ENCODE assay signal across 8 cellular contexts in the genomic region with DNA sequence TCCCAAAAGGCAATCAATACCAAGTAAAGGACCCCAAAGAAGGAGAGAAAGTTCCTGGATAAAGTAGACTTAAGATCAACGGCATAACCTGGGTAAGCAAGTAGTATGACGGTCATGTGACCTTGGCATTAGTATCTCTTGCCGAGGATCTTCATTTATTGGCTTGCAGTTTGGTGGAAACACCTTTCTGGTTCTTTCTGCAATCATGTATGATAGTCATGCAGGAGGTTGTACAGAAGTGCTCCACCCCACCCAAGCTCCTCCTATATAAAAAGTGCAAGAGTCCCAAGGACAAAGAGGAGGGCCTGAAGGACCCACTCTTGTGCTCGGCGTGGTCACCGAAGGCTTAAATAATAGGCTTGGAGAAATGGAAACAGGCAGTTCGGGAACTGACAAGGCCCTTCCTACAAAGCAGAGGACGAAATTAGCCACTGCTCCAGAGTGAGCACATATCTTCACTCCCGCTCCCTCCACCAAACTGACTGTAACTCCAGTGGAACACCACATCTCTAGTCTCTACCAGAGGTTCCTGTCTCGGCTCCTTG. TPM values are rescaled to one million over a fixed set of nuclear protein-coding genes. Genes with fewer than 3 reads are reported as not detected.
DNase-seq lines count a peak whose midpoint lies in the region; ATAC-seq and TF ChIP-seq lines count a peak whose summit lies in the region.

No MANE protein-coding gene starts in this region.

- intact Hi-C loops in upper lobe of right lung (cut with DNase I), result no loop called here

- peak overlapping the region; percentile 96 for H3K4me3 Mint-ChIP-seq in T-helper 1 cell treated with Interleukin-12 subunit alpha and Interleukin-12 subunit beta and Interleukin-4 antibody, amounts not matched to agents 30 μg/mL and 1 μg/mL, for 36 hours

- no peaks in the 10 kb centered on the region for H3K27me3 Mint-ChIP-seq in T-helper 1 cell treated with Interleukin-12 subunit alpha and Interleukin-12 subunit beta and Interleukin-4 antibody, amounts not matched to agents 30 μg/mL and 1 μg/mL, for 36 hours (ENCODE audit: low read depth)

- ATAC-seq in upper lobe of right lung (no peak), HG03354 (IDR thresholded peaks at IDR 0.05; ENCODE audit: poor library complexity, severe bottlenecking, unreplicated experiment) (no peak)

- H3K36me3 Mint-ChIP-seq in T-helper 1 cell treated with Interleukin-12 subunit alpha and Interleukin-12 subunit beta and Interleukin-4 antibody, amounts not matched to agents 30 μg/mL and 1 μg/mL, for 36 hours (ENCODE audit: low read depth), result peaks cover 13% of the 10 kb centered on the region

- peak overlapping the region; percentile 91 for H3K27ac Mint-ChIP-seq in T-helper 1 cell treated with Interleukin-12 subunit alpha and Interleukin-12 subunit beta and Interleukin-4 antibody, amounts not matched to agents 30 μg/mL and 1 μg/mL, for 36 hours

- H3K4me1 ChIP-seq in BLaER1 treated with 17β-estradiol and CSF1 and Interleukin-3, amounts not matched to agents 10 nM and 100 nM, result peaks cover 51 to 67% (median 61%) of the 10 kb centered on the region in 10 experiments
- peaks cover 32% of the 10 kb centered on the region for H3K4me1 ChIP-seq in effector memory CD4-positive, alpha-beta T cell (ENCODE audit: control insufficient read depth, insufficient read depth, low read length, poor library complexity, severe bottlenecking)
- H3K4me1 ChIP-seq in mucosa of stomach (ENCODE audit: control insufficient read depth, insufficient read depth, low read length), result peaks cover 31% of the 10 kb centered on the region
- peaks cover 38% of the 10 kb centered on the region for H3K4me1 ChIP-seq in upper lobe of right lung

- peak overlapping the region; percentile 69 to 94 (median 90); a peak in 21 of 22 replicates for H3K27ac ChIP-seq in BLaER1 treated with 17β-estradiol and CSF1 and Interleukin-3, amounts not matched to agents 10 nM and 100 nM
- peak overlapping the region; percentile 94 for H3K27ac ChIP-seq in effector memory CD4-positive, alpha-beta T cell (ENCODE audit: insufficient read depth, low read length, poor library complexity, severe bottlenecking)
- peak overlapping the region; percentile 89 for H3K27ac ChIP-seq in upper lobe of right lung

- H4K20me1 ChIP-seq in BLaER1 treated with 17β-estradiol and CSF1 and Interleukin-3, amounts not matched to agents 10 nM and 100 nM, result peaks cover 23 to 57% (median 48%) of the 10 kb centered on the region in 11 experiments; a peak in 21 of 22 replicates

- H3K9ac ChIP-seq in BLaER1 treated with 17β-estradiol and CSF1 and Interleukin-3, amounts not matched to agents 10 nM and 100 nM, result peak overlapping the region; percentile 87 to 96 (median 92)
- peak overlapping the region; percentile 76 for H3K9ac ChIP-seq in mucosa of stomach (ENCODE audit: low read length)

- peak overlapping the region; percentile 87 to 98 (median 94) for H3K4me2 ChIP-seq in BLaER1 treated with 17β-estradiol and CSF1 and Interleukin-3, amounts not matched to agents 10 nM and 100 nM

- no peaks in the 10 kb centered on the region for H3K27me3 ChIP-seq in BLaER1 treated with 17β-estradiol and CSF1 and Interleukin-3, amounts not matched to agents 10 nM and 100 nM
- no peaks in the 10 kb centered on the region for H3K27me3 ChIP-seq in effector memory CD4-positive, alpha-beta T cell (replicated peaks; ENCODE audit: control insufficient read depth, insufficient read depth, low read length, poor library complexity, severe bottlenecking)
- H3K27me3 ChIP-seq in mucosa of stomach (ENCODE audit: control insufficient read depth, insufficient read depth, low read length), result no peaks in the 10 kb centered on the region
- no peaks in the 10 kb centered on the region for H3K27me3 ChIP-seq in upper lobe of right lung

- TF ChIP-seq CTCF in HFF-Myc (IDR thresholded peaks at IDR 0.05; ENCODE audit: low read depth, low read length, missing control alignments), result no peak
- no peak for TF ChIP-seq CTCF in upper lobe of right lung (IDR thresholded peaks at IDR 0.05)

- peaks cover 36% of the 10 kb centered on the region for H3K4me1 Mint-ChIP-seq in T-helper 1 cell treated with Interleukin-12 subunit alpha and Interleukin-12 subunit beta and Interleukin-4 antibody, amounts not matched to agents 30 μg/mL and 1 μg/mL, for 36 hours (ENCODE audit: low read depth)

- H3K36me3 ChIP-seq in BLaER1 treated with 17β-estradiol and CSF1 and Interleukin-3, amounts not matched to agents 10 nM and 100 nM, result peaks cover 18 to 75% (median 53%) of the 10 kb centered on the region in 11 experiments
- H3K36me3 ChIP-seq in effector memory CD4-positive, alpha-beta T cell (ENCODE audit: control insufficient read depth, insufficient read depth, low read length), result no peaks in the 10 kb centered on the region
- H3K36me3 ChIP-seq in mucosa of stomach (ENCODE audit: control insufficient read depth, insufficient read depth, low read length) (no peaks in the 10 kb centered on the region), upper lobe of right lung (peaks cover 24% of the 10 kb centered on the region)

- H3K4me3 ChIP-seq in BLaER1 treated with 17β-estradiol and CSF1 and Interleukin-3, amounts not matched to agents 10 nM and 100 nM, result peak overlapping the region; percentile 73 to 96 (median 86)
- peak overlapping the region; percentile 96 for H3K4me3 ChIP-seq in HFF-Myc (replicated peaks; ENCODE audit: low read depth, low read length)
- H3K4me3 ChIP-seq in effector memory CD4-positive, alpha-beta T cell (ENCODE audit: insufficient read depth, low read depth, low read length, poor library complexity, severe bottlenecking), result peak overlapping the region; percentile 79
- H3K4me3 ChIP-seq in mucosa of stomach (ENCODE audit: low read length), result peak overlapping the region; percentile 76
- peak overlapping the region; percentile 78 for H3K4me3 ChIP-seq in upper lobe of right lung

- H3K9me3 ChIP-seq in BLaER1 treated with 17β-estradiol and CSF1 and Interleukin-3, amounts not matched to agents 10 nM and 100 nM (replicated peaks in 1 of 11), result no peaks in the 10 kb centered on the region
- H3K9me3 ChIP-seq in effector memory CD4-positive, alpha-beta T cell (ENCODE audit: control insufficient read depth, low read length), result no peaks in the 10 kb centered on the region
- H3K9me3 ChIP-seq in mucosa of stomach (ENCODE audit: control insufficient read depth, low read length) (no peaks in the 10 kb centered on the region), upper lobe of right lung (no peaks in the 10 kb centered on the region)

- H3K9me3 Mint-ChIP-seq in T-helper 1 cell treated with Interleukin-12 subunit alpha and Interleukin-12 subunit beta and Interleukin-4 antibody, amounts not matched to agents 30 μg/mL and 1 μg/mL, for 36 hours, result no peaks in the 10 kb centered on the region

- DNase-seq in HFF-Myc (ENCODE audit: extremely low read depth, low read depth), result no peak
- DNase-seq in effector memory CD4-positive, alpha-beta T cell, result no peak
- no peak for DNase-seq in upper lobe of right lung
- DNase-seq in cerebellum (ENCODE audit: low spot score), result no peak

RNA-seq across cellular contexts. Expression of a gene that starts 0.8 kb away (rescaled TPM):
- total RNA-seq in upper lobe of right lung, result 159 TPM
- 102 TPM for total RNA-seq in cerebellum

RNA-seq across cellular contexts. Expression of a gene that starts 16.4 kb away (rescaled TPM):
- 101 TPM for total RNA-seq in upper lobe of right lung
- total RNA-seq in cerebellum, result 40.0 TPM

RNA-seq across cellular contexts. Expression of a gene that starts 32.6 kb away (rescaled TPM):
- total RNA-seq in upper lobe of right lung (12.0 TPM), cerebellum (13.8 TPM)

RNA-seq across cellular contexts. Expression of a gene that starts 34.4 kb away (rescaled TPM):
- 84.4 TPM for total RNA-seq in upper lobe of right lung
- 59.5 TPM for total RNA-seq in cerebellum

RNA-seq across cellular contexts. Expression of a gene that starts 39.3 kb away (rescaled TPM):
- total RNA-seq in upper lobe of right lung (0.81 TPM), cerebellum (not detected)
